ENCODE assay signal across 39 cellular contexts in genomic region chr5:31736127-31736526, GRCh38.
"Had no signal": no experiment of that assay in that cellular context is flagged by ENCODE, and none has a peak within 500 bp of the region (broad histone marks: within the 10 kb centered on the region; RNA-seq: fewer than 3 reads in every experiment).

No MANE protein-coding gene starts in this region.

- H3K4me3 Mint-ChIP-seq: activated naive CD4-positive, alpha-beta T cell treated with anti-CD3 and anti-CD28 coated beads for 36 hours; activated naive CD4-positive, alpha-beta T cell treated with anti-CD3 and anti-CD28 coated beads, Interleukin-2, amount 10 ng/mL, durations not matched to agents 7 days and 5 days; activated naive CD4-positive, alpha-beta T cell treated with anti-CD3 and anti-CD28 coated beads, Interleukin-2, amount 50 U/mL, for 24 hours; activated naive CD8-positive, alpha-beta T cell; activated naive CD8-positive, alpha-beta T cell treated with anti-CD3 and anti-CD28 coated beads for 36 hours; activated naive CD8-positive, alpha-beta T cell treated with anti-CD3 and anti-CD28 coated beads, Interleukin-2, amount 10 ng/mL, durations not matched to agents 7 days and 5 days; activated naive CD8-positive, alpha-beta T cell treated with anti-CD3 and anti-CD28 coated beads, Interleukin-2, amount 50 U/mL, for 24 hours; activated T-cell treated with anti-CD3 and anti-CD28 coated beads, Interleukin-2, amount 50 U/mL, for 24 hours; activated T-cell treated with anti-CD3 and anti-CD28 coated beads, Interleukin-2, amount 50 U/mL, for 4 hours; activated T-cell treated with anti-CD3 and anti-CD28 coated beads, Interleukin-2, amount 50 U/mL, for 72 hours; activated T-helper 1 cell treated with anti-CD3 and anti-CD28 coated beads, Interleukin-12 subunit alpha, Interleukin-12 subunit beta, Interleukin-2, Interleukin-4 antibody, amounts not matched to agents 30 ng/mL and 10 ng/mL and 1 ng/mL, durations not matched to agents 14 hours and 24 hours and 36 hours; activated T-helper 17 cell treated with anti-CD3 and anti-CD28 coated beads, Interleukin-2, amount 50 U/mL, for 72 hours; brain; central memory CD8-positive, alpha-beta T cell had no signal

- ATAC-seq: activated naive CD4-positive, alpha-beta T cell treated with anti-CD3 and anti-CD28 coated beads, Interleukin-2, amount 50 U/mL, for 72 hours; activated naive CD8-positive, alpha-beta T cell treated with anti-CD3 and anti-CD28 coated beads, Interleukin-2, amount 50 U/mL, for 24 hours; activated T-cell treated with anti-CD3 and anti-CD28 coated beads, Interleukin-2, amount 50 U/mL, for 4 hours; activated T-cell treated with anti-CD3 and anti-CD28 coated beads, Interleukin-2, amount 50 U/mL, for 72 hours; activated T-helper 17 cell treated with anti-CD3 and anti-CD28 coated beads, Interleukin-2, amount 50 U/mL, for 72 hours; body of pancreas had no signal

- H3K9me3 ChIP-seq: adrenal gland, ascending aorta, body of pancreas had no signal

- DNase-seq: activated effector memory CD4-positive, alpha-beta T cell treated with anti-CD3 and anti-CD28 coated beads, Interleukin-2, amount 50 U/mL, for 16 hours; activated effector memory CD4-positive, alpha-beta T cell treated with Interleukin-2 at 50 U/mL for 16 hours; activated gamma-delta T cell; activated gamma-delta T cell treated with Interleukin-2 at 50 U/mL for 16 hours; activated naive CD4-positive, alpha-beta T cell; activated naive CD4-positive, alpha-beta T cell treated with anti-CD3 and anti-CD28 coated beads for 36 hours; activated naive CD4-positive, alpha-beta T cell treated with anti-CD3 and anti-CD28 coated beads, Interleukin-2, amount 10 ng/mL, durations not matched to agents 7 days and 5 days; activated naive CD4-positive, alpha-beta T cell treated with anti-CD3 and anti-CD28 coated beads, Interleukin-2, amount 50 U/mL, for 16 hours; activated naive CD4-positive, alpha-beta T cell treated with Interleukin-2 at 50 U/mL for 16 hours; activated naive CD8-positive, alpha-beta T cell treated with anti-CD3 and anti-CD28 coated beads for 36 hours; activated naive CD8-positive, alpha-beta T cell treated with anti-CD3 and anti-CD28 coated beads, Interleukin-2, amount 10 ng/mL, durations not matched to agents 7 days and 5 days; activated naive CD8-positive, alpha-beta T cell treated with anti-CD3 and anti-CD28 coated beads, Interleukin-2, amount 50 U/mL, for 24 hours; activated T-cell treated with anti-CD3 and anti-CD28 coated beads, Interleukin-2, amount 50 U/mL, for 1 hour; activated T-cell treated with anti-CD3 and anti-CD28 coated beads, Interleukin-2, amount 50 U/mL, for 24 hours; activated T-cell treated with anti-CD3 and anti-CD28 coated beads, Interleukin-2, amount 50 U/mL, for 4 hours; activated T-cell treated with anti-CD3 and anti-CD28 coated beads, Interleukin-2, amount 50 U/mL, for 48 hours; activated T-cell treated with anti-CD3 and anti-CD28 coated beads, Interleukin-2, amount 50 U/mL, for 72 hours; adrenal gland; amniotic stem cell; amygdala; anterior cingulate cortex; aorta; body of pancreas; brain microvascular endothelial cell; central memory CD4-positive, alpha-beta T cell; cerebellar nuclear complex had no signal

- H3K4me1 Mint-ChIP-seq: activated naive CD4-positive, alpha-beta T cell treated with anti-CD3 and anti-CD28 coated beads, Interleukin-2, amount 10 ng/mL, durations not matched to agents 7 days and 5 days; activated naive CD4-positive, alpha-beta T cell treated with anti-CD3 and anti-CD28 coated beads, Interleukin-2, amount 50 U/mL, for 24 hours; activated naive CD8-positive, alpha-beta T cell treated with anti-CD3 and anti-CD28 coated beads for 36 hours; activated naive CD8-positive, alpha-beta T cell treated with anti-CD3 and anti-CD28 coated beads, Interleukin-2, amount 10 ng/mL, durations not matched to agents 7 days and 5 days; activated naive CD8-positive, alpha-beta T cell treated with anti-CD3 and anti-CD28 coated beads, Interleukin-2, amount 50 U/mL, for 24 hours; central memory CD8-positive, alpha-beta T cell had no signal

- H3K4me3 ChIP-seq: adrenal gland, ascending aorta, body of pancreas, breast epithelium, cardiac muscle cell had no signal

- H3K27me3 Mint-ChIP-seq: activated naive CD4-positive, alpha-beta T cell treated with anti-CD3 and anti-CD28 coated beads, Interleukin-2, amount 10 ng/mL, durations not matched to agents 7 days and 5 days; activated naive CD8-positive, alpha-beta T cell treated with anti-CD3 and anti-CD28 coated beads, Interleukin-2, amount 50 U/mL, for 24 hours; activated T-cell treated with anti-CD3 and anti-CD28 coated beads, Interleukin-2, amount 50 U/mL, for 24 hours; activated T-helper 17 cell treated with anti-CD3 and anti-CD28 coated beads, Interleukin-2, amount 50 U/mL, for 72 hours; brain; central memory CD8-positive, alpha-beta T cell had no signal

- H3K27ac Mint-ChIP-seq: activated naive CD4-positive, alpha-beta T cell treated with anti-CD3 and anti-CD28 coated beads for 36 hours; activated naive CD4-positive, alpha-beta T cell treated with anti-CD3 and anti-CD28 coated beads, Interleukin-2, amount 10 ng/mL, durations not matched to agents 7 days and 5 days; activated naive CD4-positive, alpha-beta T cell treated with anti-CD3 and anti-CD28 coated beads, Interleukin-2, amount 50 U/mL, for 72 hours; activated naive CD8-positive, alpha-beta T cell; activated naive CD8-positive, alpha-beta T cell treated with anti-CD3 and anti-CD28 coated beads for 36 hours; activated naive CD8-positive, alpha-beta T cell treated with anti-CD3 and anti-CD28 coated beads, Interleukin-2, amount 10 ng/mL, durations not matched to agents 7 days and 5 days; activated naive CD8-positive, alpha-beta T cell treated with anti-CD3 and anti-CD28 coated beads, Interleukin-2, amount 50 U/mL, for 24 hours; activated T-cell treated with anti-CD3 and anti-CD28 coated beads, Interleukin-2, amount 50 U/mL, for 24 hours; activated T-cell treated with anti-CD3 and anti-CD28 coated beads, Interleukin-2, amount 50 U/mL, for 72 hours; activated T-helper 1 cell treated with anti-CD3 and anti-CD28 coated beads, Interleukin-12 subunit alpha, Interleukin-12 subunit beta, Interleukin-2, Interleukin-4 antibody, amounts not matched to agents 30 ng/mL and 10 ng/mL and 1 ng/mL, durations not matched to agents 14 hours and 24 hours and 36 hours; activated T-helper 17 cell treated with anti-CD3 and anti-CD28 coated beads, Interleukin-2, amount 50 U/mL, for 72 hours; activated T-helper 2 cell treated with anti-CD3 and anti-CD28 coated beads, Interferon-gamma antibody, Interleukin-2, Interleukin-4, amounts not matched to agents 10 μg/mL and 5 μg/mL and 100 μg/mL, durations not matched to agents 14 hours and 24 hours and 36 hours; brain had no signal

- FAIRE-seq: astrocyte, bronchial epithelial cell had no signal

- H3K36me3 ChIP-seq: adrenal gland, ascending aorta, brain microvascular endothelial cell, breast epithelium, cardiac muscle cell had no signal

- H3K27me3 ChIP-seq: adrenal gland, ascending aorta, body of pancreas, brain microvascular endothelial cell, breast epithelium, cardiac muscle cell had no signal

- H3K27ac ChIP-seq: adrenal gland, ascending aorta, body of pancreas, brain microvascular endothelial cell, breast epithelium, cardiac muscle cell had no signal

- H3K4me1 ChIP-seq: adrenal gland, ascending aorta, body of pancreas, breast epithelium had no signal

- H3K36me3 Mint-ChIP-seq: activated naive CD4-positive, alpha-beta T cell treated with anti-CD3 and anti-CD28 coated beads, Interleukin-2, amount 10 ng/mL, durations not matched to agents 7 days and 5 days; activated naive CD4-positive, alpha-beta T cell treated with anti-CD3 and anti-CD28 coated beads, Interleukin-2, amount 50 U/mL, for 24 hours; activated naive CD8-positive, alpha-beta T cell; activated naive CD8-positive, alpha-beta T cell treated with anti-CD3 and anti-CD28 coated beads for 36 hours; activated naive CD8-positive, alpha-beta T cell treated with anti-CD3 and anti-CD28 coated beads, Interleukin-2, amount 10 ng/mL, durations not matched to agents 7 days and 5 days; brain had no signal

- H3K9me3 Mint-ChIP-seq: activated naive CD4-positive, alpha-beta T cell treated with anti-CD3 and anti-CD28 coated beads, Interleukin-2, amount 10 ng/mL, durations not matched to agents 7 days and 5 days; activated naive CD4-positive, alpha-beta T cell treated with anti-CD3 and anti-CD28 coated beads, Interleukin-2, amount 50 U/mL, for 24 hours; activated naive CD8-positive, alpha-beta T cell treated with anti-CD3 and anti-CD28 coated beads, Interleukin-2, amount 10 ng/mL, durations not matched to agents 7 days and 5 days; activated T-cell treated with anti-CD3 and anti-CD28 coated beads, Interleukin-2, amount 50 U/mL, for 4 hours; activated T-helper 1 cell treated with anti-CD3 and anti-CD28 coated beads, Interleukin-12 subunit alpha, Interleukin-12 subunit beta, Interleukin-2, Interleukin-4 antibody, amounts not matched to agents 30 ng/mL and 10 ng/mL and 1 ng/mL, durations not matched to agents 14 hours and 24 hours and 36 hours; activated T-helper 2 cell treated with anti-CD3 and anti-CD28 coated beads, Interferon-gamma antibody, Interleukin-2, Interleukin-4, amounts not matched to agents 10 μg/mL and 5 μg/mL and 100 μg/mL, durations not matched to agents 14 hours and 24 hours and 36 hours had no signal
